ENCODE assay signal across 28 cellular contexts in genomic region chr11:108018708-108019107, GRCh38.
"Had no signal": no experiment of that assay in that cellular context is flagged by ENCODE, and none has a peak within 500 bp of the region (broad histone marks: within the 10 kb centered on the region; RNA-seq: fewer than 3 reads in every experiment).

No MANE protein-coding gene starts in this region.

- H3K27ac ChIP-seq: colonic mucosa, coronary artery, dorsolateral prefrontal cortex, epithelial cell of prostate, esophagus muscularis mucosa, esophagus squamous epithelium, foreskin keratinocyte, gastroesophageal sphincter, heart left ventricle, heart right ventricle had no signal

- ATAC-seq: effector memory CD8-positive, alpha-beta T cell; esophagus mucosa; foreskin keratinocyte; gastrocnemius medialis; gastroesophageal sphincter; heart left ventricle; heart right ventricle had no signal

- H3K36me3 ChIP-seq: colonic mucosa, gastrocnemius medialis, gastroesophageal sphincter had no signal

- H3K4me3 ChIP-seq: colonic mucosa, coronary artery, dorsolateral prefrontal cortex, esophagus muscularis mucosa, esophagus squamous epithelium, gastrocnemius medialis, gastroesophageal sphincter, heart left ventricle, heart right ventricle had no signal

- DNase-seq: colonic mucosa; cortex of kidney; dermis blood vessel endothelial cell; dorsolateral prefrontal cortex; effector CD4-positive, alpha-beta T cell; effector CD8-positive, alpha-beta T cell; effector memory CD4-positive, alpha-beta T cell; effector memory CD8-positive, alpha-beta T cell; endodermal cell; erythroblast; esophagus squamous epithelium; foreskin fibroblast; foreskin keratinocyte; foreskin melanocyte; gastrocnemius medialis; glutamatergic neuron; head of caudate nucleus; heart left ventricle; heart right ventricle had no signal

- H3K4me1 ChIP-seq: colonic mucosa had no signal

- FAIRE-seq: colon, endometrium, endothelial cell of umbilical vein, frontal cortex had no signal

- H3K27me3 ChIP-seq: colonic mucosa, dorsolateral prefrontal cortex, esophagus muscularis mucosa, esophagus squamous epithelium, foreskin keratinocyte, gastrocnemius medialis, gastroesophageal sphincter, heart left ventricle, heart right ventricle had no signal

- H3K9me3 ChIP-seq: colonic mucosa, esophagus muscularis mucosa, esophagus squamous epithelium, gastrocnemius medialis, gastroesophageal sphincter, heart left ventricle, heart right ventricle had no signal
